27 cellular contexts compared by ENCODE assay signal in genomic region chr16:50619702-50620491, GRCh38.
"Had no signal": no experiment of that assay in that cellular context is flagged by ENCODE, and none has a peak within 500 bp of the region (broad histone marks: within the 10 kb centered on the region; RNA-seq: fewer than 3 reads in every experiment).

No MANE protein-coding gene starts in this region.

- FAIRE-seq: keratinocyte had no signal

- ATAC-seq: left cardiac atrium; lower lobe of right lung; natural killer cell; psoas muscle; sciatic nerve; stimulated activated naive B cell treated with anti-CD40 and anti-IgM and Interleukin-4, amounts not matched to agents 10 μg/mL and 1 μg/mL and 100 μg/mL, for 72 hours; stimulated activated naive CD8-positive, alpha-beta T cell treated with anti-CD3 and anti-CD28 coated beads, Interleukin-15, Interleukin-2, amounts not matched to agents 100 U/mL and 50 U/mL, for 24 hours; upper lobe of right lung had no signal

- H3K9ac ChIP-seq: parathyroid adenoma had no signal

- DNase-seq: hippocampal formation; kidney glomerular epithelial cell; left cardiac atrium; lower lobe of right lung; mammary epithelial cell; mesenchymal stem cell; naive B cell; natural killer cell; occipital lobe; psoas muscle; stimulated activated CD4-positive, alpha-beta T cell treated with anti-CD3 and anti-CD28 coated beads, Interleukin-12 subunit alpha, Interleukin-12 subunit beta, amount 100 ng/mL, for 4 hours; stimulated activated CD4-positive, alpha-beta T cell treated with anti-CD3 and anti-CD28 coated beads, Interleukin-15, amount 100 ng/mL, for 24 hours; stimulated activated CD4-positive, alpha-beta T cell treated with anti-CD3 and anti-CD28 coated beads, Interleukin-2, amount 100 ng/mL, for 24 hours; stimulated activated CD4-positive, alpha-beta T cell treated with anti-CD3 and anti-CD28 coated beads, Interleukin-4, amount 100 ng/mL, for 1 hour; stimulated activated naive B cell treated with anti-CD40 and anti-IgM and Interleukin-4, amounts not matched to agents 10 μg/mL and 1 μg/mL and 100 μg/mL, for 72 hours; stimulated activated naive CD8-positive, alpha-beta T cell treated with anti-CD3 and anti-CD28 coated beads, Interleukin-15, Interleukin-2, amounts not matched to agents 100 U/mL and 50 U/mL, for 24 hours; stomach; testis; tibial artery; trophoblast cell; upper lobe of right lung had no signal

- H3K4me3 Mint-ChIP-seq: mesothelial cell of epicardium; natural killer cell; stimulated activated naive B cell treated with anti-CD40 and anti-IgM and Interleukin-4, amounts not matched to agents 10 μg/mL and 1 μg/mL and 100 μg/mL, for 72 hours had no signal

- H3K4me1 ChIP-seq: parathyroid adenoma had no signal

- H3K9me3 Mint-ChIP-seq: mesothelial cell of epicardium; naive B cell; natural killer cell; stimulated activated naive B cell treated with anti-CD40 and anti-IgM and Interleukin-4, amounts not matched to agents 10 μg/mL and 1 μg/mL and 100 μg/mL, for 72 hours had no signal

- H2AFZ ChIP-seq: parathyroid adenoma had no signal

- H3K27ac ChIP-seq: lower lobe of right lung, neutrophil, parathyroid adenoma, psoas muscle, skin epidermis, stomach, testis, tibial artery, upper lobe of right lung had no signal

- H3K27ac Mint-ChIP-seq: natural killer cell; stimulated activated naive B cell treated with anti-CD40 and anti-IgM and Interleukin-4, amounts not matched to agents 10 μg/mL and 1 μg/mL and 100 μg/mL, for 72 hours had no signal

- H3K36me3 ChIP-seq: lower lobe of right lung, neutrophil, stomach, upper lobe of right lung had no signal

- H3K9me3 ChIP-seq: lower lobe of right lung, neutrophil, psoas muscle, stomach, testis, tibial artery, upper lobe of right lung had no signal

- H3K27me3 ChIP-seq: neutrophil, stomach, testis, tibial artery, upper lobe of right lung had no signal

- H3K4me3 ChIP-seq: lower lobe of right lung, psoas muscle, skin epidermis, stomach, testis, tibial artery, upper lobe of right lung had no signal

- H3K79me2 ChIP-seq: parathyroid adenoma had no signal

- H3K36me3 Mint-ChIP-seq: naive B cell, natural killer cell had no signal

- H3K4me1 Mint-ChIP-seq: natural killer cell; stimulated activated naive B cell treated with anti-CD40 and anti-IgM and Interleukin-4, amounts not matched to agents 10 μg/mL and 1 μg/mL and 100 μg/mL, for 72 hours had no signal
